Comparison of ENCODE assay signal across 13 cellular contexts in the genomic region with DNA sequence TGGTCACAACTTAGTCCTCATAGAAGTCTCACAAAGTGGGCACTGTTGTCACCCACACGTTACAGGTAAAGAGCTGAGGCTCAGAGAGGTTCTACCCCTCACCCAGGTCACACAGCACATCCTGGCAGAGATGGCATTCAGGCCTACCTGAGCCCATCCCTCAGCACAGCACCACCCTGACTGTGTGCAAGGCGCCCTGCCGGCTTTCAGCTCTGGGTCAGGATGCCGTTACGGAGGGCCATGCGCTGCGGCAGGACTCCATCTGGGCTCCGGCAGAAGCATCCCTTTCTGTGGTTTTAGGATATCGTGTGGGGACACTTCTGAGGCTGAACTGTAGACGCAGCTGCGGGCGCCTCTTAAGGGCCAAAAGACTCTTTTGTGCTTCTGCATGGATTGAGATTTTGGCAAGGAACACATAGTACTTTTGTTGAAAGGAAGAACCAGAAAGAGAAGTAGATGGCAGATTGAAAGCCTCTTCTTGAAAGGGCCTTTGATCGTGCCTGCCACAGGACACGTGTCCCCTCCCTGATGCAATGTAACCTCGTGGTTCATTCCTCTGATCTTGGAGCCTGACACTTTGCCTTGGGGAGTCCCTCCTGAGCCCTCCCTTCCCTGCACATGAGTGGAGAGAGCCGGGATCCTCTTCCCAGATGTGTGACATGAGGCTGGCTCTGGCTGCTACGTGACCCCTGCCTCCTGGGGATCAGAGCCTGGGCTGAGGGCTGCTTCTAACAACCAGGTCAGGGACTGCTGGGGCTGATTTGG. TPM values are rescaled to one million over a fixed set of nuclear protein-coding genes. Genes with fewer than 3 reads are reported as not detected.
DNase-seq lines count a peak whose midpoint lies in the region; ATAC-seq and TF ChIP-seq lines count a peak whose summit lies in the region.
"Had no signal": no experiment of that assay in that cellular context is flagged by ENCODE, and none has a peak within 500 bp of the region (broad histone marks: within the 10 kb centered on the region; RNA-seq: fewer than 3 reads in every experiment).

No MANE protein-coding gene starts in this region.

- peak overlapping the region; percentile 39 for H3K4me3 Mint-ChIP-seq in activated T-helper 2 cell treated with anti-CD3 and anti-CD28 coated beads, Interferon-gamma antibody, Interleukin-2, Interleukin-4, amounts not matched to agents 10 μg/mL and 5 μg/mL and 100 μg/mL, durations not matched to agents 14 hours and 24 hours and 36 hours (ENCODE audit: low read depth)
- H3K4me3 Mint-ChIP-seq in naive thymus-derived CD4-positive, alpha-beta T cell = peak overlapping the region; percentile 61 to 86 (median 74)
- H3K4me3 Mint-ChIP-seq: WTC11 had no signal

- DNase-seq in RWPE1 (ENCODE audit: low spot score) = no peak
- DNase-seq in activated T-helper 2 cell treated with anti-CD3 and anti-CD28 coated beads, Interferon-gamma antibody, Interleukin-2, Interleukin-4, amounts not matched to agents 10 μg/mL and 5 μg/mL and 100 μg/mL, durations not matched to agents 14 hours and 24 hours and 36 hours (ENCODE audit: low spot score) = no peak
- DNase-seq in naive thymus-derived CD4-positive, alpha-beta T cell = peak in 7 of 9 donors; percentile 74 to 83 (median 79)
- no peak for DNase-seq in NCI-H187 (lab: John Stamatoyannopoulos, UW)
- DNase-seq in HCEC 1CT = no peak
- DNase-seq in NCI-H1105 treated with DMSO at 0.1 percent for 48 hours (lab: John Stamatoyannopoulos, UW) = no peak
- no peak for DNase-seq in HUDEP-2 (lab: John Stamatoyannopoulos, UW; ENCODE audit: unreplicated experiment in 76 of 76)
- DNase-seq: brain microvascular endothelial cell, NCI-H2171 had no signal

- H3K36me3 ChIP-seq in BLaER1 treated with 17β-estradiol and CSF1 and Interleukin-3, amounts not matched to agents 10 nM and 100 nM = peaks cover 3 to 28% (median 14%) of the 10 kb centered on the region in 11 experiments; a peak in 20 of 22 replicates
- H3K36me3 ChIP-seq in naive thymus-derived CD4-positive, alpha-beta T cell (ENCODE audit: control insufficient read depth in 2 of 3, insufficient read depth in 3 of 3, low read length in 3 of 3) = peaks cover 4 to 17% (median 11%) of the 10 kb centered on the region in 3 experiments

- peaks cover 74% of the 10 kb centered on the region for H3K4me1 Mint-ChIP-seq in activated T-helper 2 cell treated with anti-CD3 and anti-CD28 coated beads, Interferon-gamma antibody, Interleukin-2, Interleukin-4, amounts not matched to agents 10 μg/mL and 5 μg/mL and 100 μg/mL, durations not matched to agents 14 hours and 24 hours and 36 hours (ENCODE audit: low read depth)
- H3K4me1 Mint-ChIP-seq in naive thymus-derived CD4-positive, alpha-beta T cell = peaks cover 55 to 93% (median 82%) of the 10 kb centered on the region in 7 donors
- H3K4me1 Mint-ChIP-seq: WTC11 had no signal

- H3K4me2 ChIP-seq in BLaER1 treated with 17β-estradiol and CSF1 and Interleukin-3, amounts not matched to agents 10 nM and 100 nM = peak overlapping the region; percentile 52 to 90 (median 74)
- H3K4me2 ChIP-seq: KMS-11 had no signal

- intact Hi-C loops in activated T-helper 2 cell treated with anti-CD3 and anti-CD28 coated beads, Interferon-gamma antibody, Interleukin-2, Interleukin-4, amounts not matched to agents 10 μg/mL and 5 μg/mL and 100 μg/mL, durations not matched to agents 14 hours and 24 hours and 36 hours (cut with micrococcal nuclease) = no loop called here
- intact Hi-C loops in naive thymus-derived CD4-positive, alpha-beta T cell (cut with micrococcal nuclease) = loop anchor here (5.0 to 10.0 kb wide), 2 partner anchors 239 to 242 kb away; partner anchors contain the start of genes NTMT1 (in 2 of the 2) and C9orf50 (in 1 of the 2)

- H3K27ac ChIP-seq in BLaER1 treated with 17β-estradiol and CSF1 and Interleukin-3, amounts not matched to agents 10 nM and 100 nM = peak overlapping the region in 9 of 11 experiments; percentile 5 to 86 (median 70); a peak in 17 of 22 replicates
- H3K27ac ChIP-seq in RWPE1 = peak overlapping the region; percentile 12
- peak overlapping the region; percentile 87 for H3K27ac ChIP-seq in naive thymus-derived CD4-positive, alpha-beta T cell (ENCODE audit: low read depth, low read length)
- H3K27ac ChIP-seq: brain microvascular endothelial cell, epithelial cell of prostate, KMS-11 had no signal

- no peaks in the 10 kb centered on the region for H3K9me3 ChIP-seq in BLaER1 treated with 17β-estradiol and CSF1 and Interleukin-3, amounts not matched to agents 10 nM and 100 nM (replicated peaks in 1 of 11)
- no peaks in the 10 kb centered on the region for H3K9me3 ChIP-seq in naive thymus-derived CD4-positive, alpha-beta T cell (ENCODE audit: control insufficient read depth in 2 of 3, low read length in 3 of 3)

- peaks cover 26 to 79% (median 75%) of the 10 kb centered on the region in 10 experiments for H3K4me1 ChIP-seq in BLaER1 treated with 17β-estradiol and CSF1 and Interleukin-3, amounts not matched to agents 10 nM and 100 nM
- H3K4me1 ChIP-seq in naive thymus-derived CD4-positive, alpha-beta T cell (ENCODE audit: control insufficient read depth in 2 of 2, insufficient read depth in 2 of 2, low read length in 2 of 2) = peaks cover 74 to 89% of the 10 kb centered on the region in 2 donors

- ATAC-seq in naive thymus-derived CD4-positive, alpha-beta T cell = peak; percentile 58
- ATAC-seq: WTC11 had no signal

- peak overlapping the region; percentile 89 for H3K27ac Mint-ChIP-seq in activated T-helper 2 cell treated with anti-CD3 and anti-CD28 coated beads, Interferon-gamma antibody, Interleukin-2, Interleukin-4, amounts not matched to agents 10 μg/mL and 5 μg/mL and 100 μg/mL, durations not matched to agents 14 hours and 24 hours and 36 hours
- H3K27ac Mint-ChIP-seq in naive thymus-derived CD4-positive, alpha-beta T cell = peak overlapping the region; percentile 87 to 97 (median 92)
- H3K27ac Mint-ChIP-seq: WTC11 had no signal

- no peaks in the 10 kb centered on the region for H3K27me3 ChIP-seq in BLaER1 treated with 17β-estradiol and CSF1 and Interleukin-3, amounts not matched to agents 10 nM and 100 nM
- H3K27me3 ChIP-seq in naive thymus-derived CD4-positive, alpha-beta T cell (ENCODE audit: control insufficient read depth in 2 of 2, insufficient read depth in 2 of 2, low read length in 2 of 2) = no peaks in the 10 kb centered on the region
- H3K27me3 ChIP-seq: brain microvascular endothelial cell had no signal

- peaks cover 0 to 3% (median 0%) of the 10 kb centered on the region in 11 experiments; a peak in 1 of 22 replicates for H4K20me1 ChIP-seq in BLaER1 treated with 17β-estradiol and CSF1 and Interleukin-3, amounts not matched to agents 10 nM and 100 nM

- no peaks in the 10 kb centered on the region for H3K27me3 Mint-ChIP-seq in activated T-helper 2 cell treated with anti-CD3 and anti-CD28 coated beads, Interferon-gamma antibody, Interleukin-2, Interleukin-4, amounts not matched to agents 10 μg/mL and 5 μg/mL and 100 μg/mL, durations not matched to agents 14 hours and 24 hours and 36 hours (ENCODE audit: low read depth)
- no peaks in the 10 kb centered on the region for H3K27me3 Mint-ChIP-seq in naive thymus-derived CD4-positive, alpha-beta T cell

- POLR2A ChIA-PET in RWPE1 (lab: Yijun Ruan, JAX; ENCODE audit: low non-redundant PET) = no interaction called here
- POLR2A ChIA-PET in naive thymus-derived CD4-positive, alpha-beta T cell (lab: Charles Lee) = interaction anchor here (0.6 to 14.7 kb wide), 8 partner anchors 20 to 148 kb away, joined by 3 to 202 read pairs (median 6); partner anchors contain the start of genes C9orf78, TOR1A and USP20

- no peak overlapping the region for H3K4me3 ChIP-seq in BLaER1 treated with 17β-estradiol and CSF1 and Interleukin-3, amounts not matched to agents 10 nM and 100 nM
- peak overlapping the region; percentile 40 for H3K4me3 ChIP-seq in naive thymus-derived CD4-positive, alpha-beta T cell (ENCODE audit: low read length)

- no peaks in the 10 kb centered on the region for H3K9me3 Mint-ChIP-seq in activated T-helper 2 cell treated with anti-CD3 and anti-CD28 coated beads, Interferon-gamma antibody, Interleukin-2, Interleukin-4, amounts not matched to agents 10 μg/mL and 5 μg/mL and 100 μg/mL, durations not matched to agents 14 hours and 24 hours and 36 hours
- peaks cover 0 to 1% (median 0%) of the 10 kb centered on the region in 11 donors for H3K9me3 Mint-ChIP-seq in naive thymus-derived CD4-positive, alpha-beta T cell
- H3K9me3 Mint-ChIP-seq: WTC11 had no signal

- TF ChIP-seq CTCF in RWPE1 (conservative IDR thresholded peaks at IDR 0.05; ENCODE audit: low read depth) = no peak

- CTCF ChIA-PET in RWPE1 (lab: Yijun Ruan, JAX) = no interaction called here
- CTCF ChIA-PET in naive thymus-derived CD4-positive, alpha-beta T cell (lab: Charles Lee) = interaction anchor here (0.6 to 2.0 kb wide), 4 partner anchors 13 to 1795 kb away, joined by 3 to 8 read pairs (median 4); no protein-coding TSS in a partner anchor

- H3K9ac ChIP-seq in BLaER1 treated with 17β-estradiol and CSF1 and Interleukin-3, amounts not matched to agents 10 nM and 100 nM = peak overlapping the region in 10 of 11 experiments; percentile 23 to 70 (median 46); a peak in 17 of 22 replicates
- H3K9ac ChIP-seq: KMS-11 had no signal

- peaks cover 59% of the 10 kb centered on the region for H3K36me3 Mint-ChIP-seq in activated T-helper 2 cell treated with anti-CD3 and anti-CD28 coated beads, Interferon-gamma antibody, Interleukin-2, Interleukin-4, amounts not matched to agents 10 μg/mL and 5 μg/mL and 100 μg/mL, durations not matched to agents 14 hours and 24 hours and 36 hours (ENCODE audit: low read depth)
- peaks cover 14 to 49% (median 33%) of the 10 kb centered on the region in 5 donors for H3K36me3 Mint-ChIP-seq in naive thymus-derived CD4-positive, alpha-beta T cell

RNA-seq across cellular contexts. Expression of gene USP20, which starts 31.3 kb away (rescaled TPM):
- total RNA-seq in activated T-helper 2 cell treated with anti-CD3 and anti-CD28 coated beads, Interferon-gamma antibody, Interleukin-2, Interleukin-4, amounts not matched to agents 10 μg/mL and 5 μg/mL and 100 μg/mL, durations not matched to agents 14 hours and 24 hours and 36 hours = 45.6 and 52.3 TPM in 2 replicates
- 100 to 1,000 TPM in 3 of 5 experiments, 10 to 100 TPM in 2; 94.9 to 156 (median 118) TPM for total RNA-seq in naive thymus-derived CD4-positive, alpha-beta T cell
- 10 to 100 TPM; 41.0 to 87.2 TPM for polyA plus RNA-seq in naive thymus-derived CD4-positive, alpha-beta T cell

RNA-seq across cellular contexts. Expression of gene C9orf78, which starts 31.5 kb away (rescaled TPM):
- 54.4 and 59.6 TPM in 2 replicates for total RNA-seq in activated T-helper 2 cell treated with anti-CD3 and anti-CD28 coated beads, Interferon-gamma antibody, Interleukin-2, Interleukin-4, amounts not matched to agents 10 μg/mL and 5 μg/mL and 100 μg/mL, durations not matched to agents 14 hours and 24 hours and 36 hours
- 100 to 1,000 TPM in 2 of 5 experiments, 10 to 100 TPM in 3; 66.2 to 118 (median 95.8) TPM for total RNA-seq in naive thymus-derived CD4-positive, alpha-beta T cell
- polyA plus RNA-seq in naive thymus-derived CD4-positive, alpha-beta T cell = 100 to 1,000 TPM; 175 to 234 TPM

RNA-seq across cellular contexts. Expression of gene TOR1A, which starts 42.6 kb away (rescaled TPM):
- total RNA-seq in activated T-helper 2 cell treated with anti-CD3 and anti-CD28 coated beads, Interferon-gamma antibody, Interleukin-2, Interleukin-4, amounts not matched to agents 10 μg/mL and 5 μg/mL and 100 μg/mL, durations not matched to agents 14 hours and 24 hours and 36 hours = 52.5 and 55.8 TPM in 2 replicates
- 10 to 100 TPM; 13.8 to 52.9 (median 34.7) TPM for total RNA-seq in naive thymus-derived CD4-positive, alpha-beta T cell
- polyA plus RNA-seq in naive thymus-derived CD4-positive, alpha-beta T cell = 10 to 100 TPM; 48.9 to 68.2 TPM

Comparison
In these comparisons a context has a peak if more than half of its experiments do, and no peak if none do; other contexts are left out.
1. H3K27ac ChIP-seq: peak in every context shown above with its lines; median percentile 87 in naive thymus-derived CD4-positive, alpha-beta T cell; 70 in BLaER1 treated with 17β-estradiol and CSF1 and Interleukin-3, amounts not matched to agents 10 nM and 100 nM; 12 in RWPE1.
2. DNase-seq: peak in naive thymus-derived CD4-positive, alpha-beta T cell (7 of 9); none in RWPE1 (single experiment), activated T-helper 2 cell treated with anti-CD3 and anti-CD28 coated beads, Interferon-gamma antibody, Interleukin-2, Interleukin-4, amounts not matched to agents 10 μg/mL and 5 μg/mL and 100 μg/mL, durations not matched to agents 14 hours and 24 hours and 36 hours (single experiment), NCI-H187 (0 of 2), HCEC 1CT (single experiment), NCI-H1105 treated with DMSO at 0.1 percent for 48 hours (single experiment) and HUDEP-2 (0 of 76).